ENCODE assay signal across 10 cellular contexts in the genomic region with DNA sequence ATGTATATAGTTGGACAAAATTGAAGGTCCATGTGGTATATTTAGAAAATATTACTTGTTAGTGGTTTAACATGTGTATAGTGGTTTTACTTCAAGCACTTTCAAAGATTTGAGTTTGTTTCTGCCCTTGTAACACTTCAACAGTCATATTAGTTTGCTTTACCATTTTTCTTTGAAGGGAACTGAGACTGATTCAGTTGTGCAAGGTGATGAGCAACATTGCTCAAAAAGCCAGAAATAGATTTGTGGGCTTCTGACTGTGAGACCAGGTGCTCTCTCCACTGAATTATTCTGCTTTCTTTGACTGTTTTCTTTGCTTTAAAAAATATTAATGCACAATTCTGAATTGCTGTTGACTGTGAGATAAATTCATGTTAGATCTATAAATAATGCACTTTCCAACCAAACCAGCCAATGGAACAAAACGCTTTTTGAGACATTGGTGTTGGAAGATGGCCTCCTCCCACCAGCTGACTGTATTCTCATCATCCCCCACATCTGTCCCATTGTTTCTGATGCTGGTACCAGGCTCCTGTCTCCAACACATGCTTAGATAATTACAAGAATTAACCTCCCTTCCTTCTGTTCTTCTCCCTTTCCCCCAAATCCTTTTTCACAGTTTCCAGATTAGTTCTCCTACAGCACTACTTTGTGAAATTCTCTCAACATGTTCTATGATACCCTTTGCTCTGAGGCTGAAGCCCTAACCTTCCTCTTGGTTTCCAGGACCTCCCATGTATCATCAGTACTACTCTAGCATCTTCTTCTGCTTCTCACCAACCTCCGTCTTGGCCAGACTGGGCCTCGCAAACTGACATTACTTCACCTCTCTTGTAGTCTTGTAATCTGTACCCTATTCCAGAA. TPM values are rescaled to one million over a fixed set of nuclear protein-coding genes. Genes with fewer than 3 reads are reported as not detected.
DNase-seq lines count a peak whose midpoint lies in the region; ATAC-seq and TF ChIP-seq lines count a peak whose summit lies in the region.
"Had no signal": no experiment of that assay in that cellular context is flagged by ENCODE, and none has a peak within 500 bp of the region (broad histone marks: within the 10 kb centered on the region; RNA-seq: fewer than 3 reads in every experiment).

No MANE protein-coding gene starts in this region.

- H3K27ac ChIP-seq in GM23248, result no peak overlapping the region

- DNase-seq in mucosa of descending colon, result no peak
- DNase-seq in Caco-2, result no peak
- DNase-seq in GM23248, result no peak
- no peak for DNase-seq in activated CD8-positive, alpha-beta memory T cell treated with anti-CD3 and anti-CD28 coated beads for 24 hours
- DNase-seq in left cardiac atrium, result no peak

- ATAC-seq in GM18858 (IDR thresholded peaks at IDR 0.05; ENCODE audit: unreplicated experiment) (peak; percentile 83), GM21717 (IDR thresholded peaks at IDR 0.05; ENCODE audit: unreplicated experiment) (peak; percentile 94), HG03558 (IDR thresholded peaks at IDR 0.05; ENCODE audit: extremely low read depth, unreplicated experiment) (peak; percentile 91), mucosa of descending colon (peak; percentile 21), left cardiac atrium (no peak)
- ATAC-seq: GM23338 had no signal

- no peaks in the 10 kb centered on the region for H3K79me2 ChIP-seq in GM23248 (ENCODE audit: insufficient read depth)

- no peaks in the 10 kb centered on the region for H3K36me3 ChIP-seq in mucosa of descending colon (ENCODE audit: low read depth)
- no peaks in the 10 kb centered on the region for H3K36me3 ChIP-seq in Caco-2 (ENCODE audit: control insufficient read depth, insufficient read depth, low read length)
- no peaks in the 10 kb centered on the region for H3K36me3 ChIP-seq in GM23248 (ENCODE audit: low read depth)

- no peaks in the 10 kb centered on the region for H3K9me2 ChIP-seq in GM23248 (ENCODE audit: insufficient read depth)

- TF ChIP-seq CTCF in mucosa of descending colon (IDR thresholded peaks at IDR 0.05), result no peak
- TF ChIP-seq CTCF in Caco-2 (IDR thresholded peaks at IDR 0.05; ENCODE audit: insufficient read depth in 1 of 2, low read depth in 1 of 2, low read length in 1 of 2, severe bottlenecking in 1 of 2, unreplicated experiment in 1 of 2), result no peak

- H4K20me1 ChIP-seq in GM23248 (ENCODE audit: insufficient read depth), result no peaks in the 10 kb centered on the region

- H3K27me3 Mint-ChIP-seq in Caco-2 (ENCODE audit: insufficient read depth, unreplicated experiment), result peaks cover 22% of the 10 kb centered on the region
- H3K27me3 Mint-ChIP-seq: type B pancreatic cell had no signal

- no peaks in the 10 kb centered on the region for H3K9me3 ChIP-seq in mucosa of descending colon
- no peaks in the 10 kb centered on the region for H3K9me3 ChIP-seq in Caco-2
- no peaks in the 10 kb centered on the region for H3K9me3 ChIP-seq in GM23248 (ENCODE audit: low read depth)

- no peaks in the 10 kb centered on the region for H3K36me3 Mint-ChIP-seq in Caco-2 (ENCODE audit: insufficient read depth, unreplicated experiment)
- H3K36me3 Mint-ChIP-seq: type B pancreatic cell had no signal

- no peak overlapping the region for H3K9ac ChIP-seq in GM23248

- intact Hi-C loops in mucosa of descending colon (cut with DNase I, micrococcal nuclease), result no loop called here
- intact Hi-C loops in Caco-2 (cut with micrococcal nuclease; ENCODE audit: unreplicated experiment), result no loop called here
- intact Hi-C loops in left cardiac atrium (cut with DNase I), result no loop called here

- no peak overlapping the region for H3K4me2 ChIP-seq in GM23248 (ENCODE audit: unreplicated experiment)
- H3K4me2 ChIP-seq: GM23338 had no signal

- CTCF ChIA-PET in Caco-2 (lab: Charles Lee), result no interaction called here

- in situ Hi-C loops in GM23248 (cut with MboI), result no loop called here

- peaks cover 7% of the 10 kb centered on the region for H3K4me1 ChIP-seq in mucosa of descending colon (ENCODE audit: low read depth)
- H3K4me1 ChIP-seq in Caco-2, result no peaks in the 10 kb centered on the region
- peaks cover 8% of the 10 kb centered on the region for H3K4me1 ChIP-seq in GM23248 (ENCODE audit: insufficient read depth)

- H3K4me3 ChIP-seq in mucosa of descending colon, result no peak overlapping the region
- H3K4me3 ChIP-seq in Caco-2 (ENCODE audit: low read depth, low read length), result no peak overlapping the region
- no peak overlapping the region for H3K4me3 ChIP-seq in GM23248
- H3K4me3 ChIP-seq: GM23338 had no signal

- WGBS in GM23248 (ENCODE audit: low coverage in 1 of 2, low lambda C conversion rate in 2 of 2, missing lambda C conversion rate in 2 of 2), 2 experiments, result 92 to 98% methylated on average over 3 of the region's 3 CpGs

- H3K4me1 Mint-ChIP-seq in Caco-2 (ENCODE audit: low read depth, unreplicated experiment), result no peaks in the 10 kb centered on the region

- BruUV-seq in Caco-2 (replicated peaks; lab: Mats Ljungman, UMichigan), result no TSS peak

- POLR2A ChIA-PET in Caco-2 (lab: Charles Lee), result no interaction called here

- peaks cover 10% of the 10 kb centered on the region for H3F3A ChIP-seq in GM23248 (ENCODE audit: insufficient read depth)

- no peak overlapping the region for H3K4me3 Mint-ChIP-seq in Caco-2 (ENCODE audit: unreplicated experiment)
- H3K4me3 Mint-ChIP-seq: GM23338, type B pancreatic cell had no signal

- no peaks in the 10 kb centered on the region for H3K27me3 ChIP-seq in Caco-2 (replicated peaks; ENCODE audit: control insufficient read depth, insufficient read depth, low read length)
- H3K27me3 ChIP-seq in GM23248 (replicated peaks; ENCODE audit: insufficient read depth), result no peaks in the 10 kb centered on the region

- H3K27ac Mint-ChIP-seq in Caco-2 (ENCODE audit: unreplicated experiment), result no peak overlapping the region
- H3K27ac Mint-ChIP-seq: GM23338, type B pancreatic cell had no signal

- H3K9me3 Mint-ChIP-seq in Caco-2 (ENCODE audit: unreplicated experiment), result no peaks in the 10 kb centered on the region
- H3K9me3 Mint-ChIP-seq: GM23338, type B pancreatic cell had no signal

- H2AFZ ChIP-seq in GM23248, result no peak overlapping the region
- H2AFZ ChIP-seq: GM23338 had no signal

RNA-seq across cellular contexts. Expression of gene PLCL2, which starts 27.9 kb away (rescaled TPM):
- total RNA-seq in mucosa of descending colon (10 to 100 TPM; 15.0 to 35.0 (median 18.8) TPM), Caco-2 (2022) (0.07 TPM in 1 of 2 replicates, not detected in the other), left cardiac atrium (10 to 100 TPM; 29.3 to 38.6 TPM)
- 3.7 and 5.1 TPM in 2 replicates for total RNA-seq in GM23248 (2014; rRNA removed; shearing (Covaris generic))
- 1.4 TPM in 2 replicates for polyA plus RNA-seq in GM23248 (2016; fragmentation: Nextera tagmentation; extraction: Ambion mirVana)

Comparison
In these comparisons a context has a peak if more than half of its experiments do, and no peak if none do; other contexts are left out.
1. ATAC-seq: peak in GM18858 (single experiment), GM21717 (single experiment), HG03558 (single experiment) and mucosa of descending colon (single experiment); none in left cardiac atrium (0 of 2).